23 cellular contexts compared by ENCODE assay signal in the genomic region with DNA sequence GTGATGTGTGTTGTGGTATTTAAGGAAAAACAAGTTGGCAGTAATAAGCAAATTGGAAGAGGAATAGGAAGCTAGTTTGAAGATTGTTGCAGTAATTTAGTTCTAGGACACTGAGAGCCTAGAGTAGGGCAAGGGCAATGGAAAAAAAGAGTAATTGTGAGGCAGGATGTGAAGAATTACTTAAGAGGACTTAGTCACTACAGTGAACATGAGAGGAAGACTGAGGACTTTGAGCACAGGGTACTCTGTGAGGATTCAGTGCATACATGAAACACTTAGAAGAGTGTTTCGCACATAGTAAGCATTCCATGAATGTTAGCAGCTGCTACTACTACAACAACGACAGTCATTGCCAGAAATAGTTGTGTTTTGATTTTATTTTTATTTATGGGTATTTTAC. TPM values are rescaled to one million over a fixed set of nuclear protein-coding genes. Genes with fewer than 3 reads are reported as not detected.
DNase-seq lines count a peak whose midpoint lies in the region; TF ChIP-seq lines count a peak whose summit lies in the region.
"Had no signal": no experiment of that assay in that cellular context is flagged by ENCODE, and none has a peak within 500 bp of the region (broad histone marks: within the 10 kb centered on the region; RNA-seq: fewer than 3 reads in every experiment).

No MANE protein-coding gene starts in this region.

- H3K27ac ChIP-seq in brain microvascular endothelial cell (no peak overlapping the region), osteoblast (ENCODE audit: low read depth, low read length) (no peak overlapping the region)
- H3K27ac ChIP-seq: BLaER1 treated with 17β-estradiol and CSF1 and Interleukin-3, amounts not matched to agents 10 nM and 100 nM; epithelial cell of prostate had no signal

- no peaks in the 10 kb centered on the region for H3K79me2 ChIP-seq in osteoblast (ENCODE audit: insufficient read depth, low read length)

- H3K4me1 ChIP-seq in osteoblast (ENCODE audit: insufficient read depth, low read length): no peaks in the 10 kb centered on the region
- H3K4me1 ChIP-seq: BLaER1 treated with 17β-estradiol and CSF1 and Interleukin-3, amounts not matched to agents 10 nM and 100 nM had no signal

- no peaks in the 10 kb centered on the region for H3K9me3 ChIP-seq in osteoblast (ENCODE audit: low read depth, low read length)

- no peak for TF ChIP-seq CTCF in brain microvascular endothelial cell (IDR thresholded peaks at IDR 0.05; ENCODE audit: low read depth, low read length, missing control alignments)
- no peak for TF ChIP-seq CTCF in fibroblast of pulmonary artery (IDR thresholded peaks at IDR 0.05; ENCODE audit: low read length, missing control alignments)
- TF ChIP-seq CTCF in osteoblast (IDR thresholded peaks at IDR 0.05; ENCODE audit: extremely low read depth, low read depth, low read length): no peak

- no peak overlapping the region for H2AFZ ChIP-seq in osteoblast (ENCODE audit: low read length)

- DNase-seq in HS-5 (ENCODE audit: low read depth) (peak; percentile 4), brain microvascular endothelial cell (peak; percentile 2), fibroblast of pulmonary artery (ENCODE audit: low read depth) (peak; percentile 47), skeletal muscle cell (ENCODE audit: low read depth) (peak; percentile 4), hypothalamus (lab: John Stamatoyannopoulos, UW) (no peak), DMS79 (lab: John Stamatoyannopoulos, UW) (no peak), osteoblast (ENCODE audit: insufficient read length, low spot score, missing footprints) (no peak), ecto neural progenitor cell (ENCODE audit: low spot score) (no peak)
- DNase-seq: activated CD4-positive, alpha-beta T cell treated with anti-CD3 and anti-CD28 coated beads for 36 hours; activated CD8-positive, alpha-beta memory T cell treated with anti-CD3 and anti-CD28 coated beads, Interleukin-2, amount 50 U/mL, for 48 hours; activated CD8-positive, alpha-beta T cell treated with anti-CD3 and anti-CD28 coated beads for 36 hours; activated naive CD4-positive, alpha-beta T cell treated with anti-CD3 and anti-CD28 coated beads for 36 hours; head of caudate nucleus; MV-4-11; NCI-H1436; NCI-H226; NCI-H69; nephron progenitor cell; SIG-M5; small intestine; stimulated activated naive B cell treated with anti-CD40 and anti-IgM and Interleukin-4, amounts not matched to agents 10 μg/mL and 1 μg/mL and 100 μg/mL, for 72 hours had no signal

- no peak overlapping the region for H3K4me2 ChIP-seq in osteoblast (ENCODE audit: insufficient read depth, low read length)
- H3K4me2 ChIP-seq: BLaER1 treated with 17β-estradiol and CSF1 and Interleukin-3, amounts not matched to agents 10 nM and 100 nM had no signal

- H4K20me1 ChIP-seq in osteoblast (ENCODE audit: insufficient read depth, low read length): no peaks in the 10 kb centered on the region
- H4K20me1 ChIP-seq: BLaER1 treated with 17β-estradiol and CSF1 and Interleukin-3, amounts not matched to agents 10 nM and 100 nM had no signal

- no peak overlapping the region for H3K4me3 ChIP-seq in brain microvascular endothelial cell (ENCODE audit: low read depth, low read length)
- no peak overlapping the region for H3K4me3 ChIP-seq in fibroblast of pulmonary artery (replicated peaks; ENCODE audit: low read depth, low read length)
- H3K4me3 ChIP-seq in skeletal muscle cell (ENCODE audit: low read depth, low read length): no peak overlapping the region
- no peak overlapping the region for H3K4me3 ChIP-seq in osteoblast (ENCODE audit: insufficient read depth, low read length)
- H3K4me3 ChIP-seq: BLaER1 treated with 17β-estradiol and CSF1 and Interleukin-3, amounts not matched to agents 10 nM and 100 nM had no signal

- H3K27me3 ChIP-seq in brain microvascular endothelial cell (replicated peaks) (no peaks in the 10 kb centered on the region), osteoblast (ENCODE audit: insufficient read depth, low read length) (no peaks in the 10 kb centered on the region)
- H3K27me3 ChIP-seq: BLaER1 treated with 17β-estradiol and CSF1 and Interleukin-3, amounts not matched to agents 10 nM and 100 nM had no signal

- in situ Hi-C loops in brain microvascular endothelial cell (cut with HindIII; ENCODE audit: low pct_ligation_motif_present, low sequenced_read_pairs): no loop called here

- H3K36me3 ChIP-seq in brain microvascular endothelial cell (replicated peaks): no peaks in the 10 kb centered on the region
- no peaks in the 10 kb centered on the region for H3K36me3 ChIP-seq in osteoblast (ENCODE audit: insufficient read depth, low read length)
- H3K36me3 ChIP-seq: BLaER1 treated with 17β-estradiol and CSF1 and Interleukin-3, amounts not matched to agents 10 nM and 100 nM had no signal

RNA-seq across cellular contexts. Expression of a gene that starts 30.9 kb away (rescaled TPM):
- 50.7 and 66.2 TPM in 2 replicates for total RNA-seq in osteoblast
- total RNA-seq: activated CD4-positive, alpha-beta T cell treated with anti-CD3 and anti-CD28 coated beads for 36 hours; activated CD8-positive, alpha-beta T cell treated with anti-CD3 and anti-CD28 coated beads for 36 hours; activated naive CD4-positive, alpha-beta T cell treated with anti-CD3 and anti-CD28 coated beads for 36 hours had no signal

Comparison
In these comparisons a context has a peak if more than half of its experiments do, and no peak if none do; other contexts are left out.
1. DNase-seq: peak in HS-5 (single experiment), brain microvascular endothelial cell (single experiment), fibroblast of pulmonary artery (single experiment) and skeletal muscle cell (single experiment); none in hypothalamus (0 of 51), DMS79 (single experiment), osteoblast (single experiment) and ecto neural progenitor cell (single experiment).